ENCODE assay signal across 1 cellular context in genomic region chr12:131513606-131514005, GRCh38.
TF ChIP-seq lines count a peak whose summit lies in the region.

No MANE protein-coding gene starts in this region.

TF ChIP-seq in HepG2, 621 proteins besides CTCF, POLR2A, EP300 and RAD21 (continued from another document):
- TF ChIP-seq, protein P1, sequence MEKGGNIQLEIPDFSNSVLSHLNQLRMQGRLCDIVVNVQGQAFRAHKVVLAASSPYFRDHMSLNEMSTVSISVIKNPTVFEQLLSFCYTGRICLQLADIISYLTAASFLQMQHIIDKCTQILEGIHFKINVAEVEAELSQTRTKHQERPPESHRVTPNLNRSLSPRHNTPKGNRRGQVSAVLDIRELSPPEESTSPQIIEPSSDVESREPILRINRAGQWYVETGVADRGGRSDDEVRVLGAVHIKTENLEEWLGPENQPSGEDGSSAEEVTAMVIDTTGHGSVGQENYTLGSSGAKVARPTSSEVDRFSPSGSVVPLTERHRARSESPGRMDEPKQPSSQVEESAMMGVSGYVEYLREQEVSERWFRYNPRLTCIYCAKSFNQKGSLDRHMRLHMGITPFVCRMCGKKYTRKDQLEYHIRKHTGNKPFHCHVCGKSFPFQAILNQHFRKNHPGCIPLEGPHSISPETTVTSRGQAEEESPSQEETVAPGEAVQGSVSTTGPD (CRISPR knock-in tag; IDR thresholded peaks at IDR 0.05) = no peak
- TF ChIP-seq CC2D1A (CRISPR knock-in tag; IDR thresholded peaks at IDR 0.05) (no peak), SMC3 (IDR thresholded peaks at IDR 0.05; ENCODE audit: low read length) (no peak), BRCA1 (CRISPR knock-in tag; IDR thresholded peaks at IDR 0.05) (no peak)
